9 cellular contexts compared by ENCODE assay signal in the genomic region with DNA sequence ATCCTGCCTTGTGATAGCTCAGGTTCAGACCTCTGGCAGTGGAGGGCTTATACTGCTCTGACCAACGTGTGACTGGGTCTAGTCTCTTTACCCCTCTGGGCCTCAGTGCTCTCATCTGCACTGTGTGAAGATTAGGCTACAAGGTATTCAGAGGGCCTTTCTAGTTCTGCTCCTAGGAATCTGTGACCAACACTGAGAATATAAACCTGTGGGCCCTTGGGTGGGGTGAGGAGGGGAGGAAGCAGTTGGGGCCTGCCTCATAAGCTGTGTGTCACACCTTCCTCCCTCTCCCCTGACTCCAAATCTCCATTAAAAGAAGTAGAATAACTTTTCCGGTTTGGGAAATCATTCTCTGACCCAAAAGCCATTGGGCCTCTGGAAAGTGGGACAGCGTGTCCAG.
DNase-seq lines count a peak whose midpoint lies in the region; ATAC-seq and TF ChIP-seq lines count a peak whose summit lies in the region.
"Had no signal": no experiment of that assay in that cellular context is flagged by ENCODE, and none has a peak within 500 bp of the region (broad histone marks: within the 10 kb centered on the region; RNA-seq: fewer than 3 reads in every experiment).

No MANE protein-coding gene starts in this region.

- H3K4me1 ChIP-seq in mammary epithelial cell (ENCODE audit: insufficient read depth, low read length) (peaks cover 19% of the 10 kb centered on the region), upper lobe of left lung (peaks cover 27 to 62% (median 42%) of the 10 kb centered on the region in 4 donors), SJCRH30 (no peaks in the 10 kb centered on the region)

- H3K9me3 Mint-ChIP-seq in MCF 10A (ENCODE audit: unreplicated experiment), result peaks cover 25% of the 10 kb centered on the region
- peaks cover 0 to 20% (median 0%) of the 10 kb centered on the region in 9 donors for H3K9me3 Mint-ChIP-seq in naive thymus-derived CD8-positive, alpha-beta T cell

- TF ChIP-seq POLR2A in upper lobe of left lung (IDR thresholded peaks at IDR 0.05), result no peak

- peaks cover 2% of the 10 kb centered on the region for H3K9me3 ChIP-seq in mammary epithelial cell (replicated peaks; ENCODE audit: insufficient read depth, low read length)
- H3K9me3 ChIP-seq in upper lobe of left lung, result no peaks in the 10 kb centered on the region
- H3K9me3 ChIP-seq in SJCRH30 (replicated peaks), result no peaks in the 10 kb centered on the region

- in situ Hi-C loops in mammary epithelial cell (cut with MboI; ENCODE audit: low sequenced_read_pairs in 2 of 2), result loop anchor here in 1 of 2 donors (10.0 kb wide), 1 partner anchor 64 kb away; a partner anchor contains a TSS

- H3K9ac ChIP-seq in mammary epithelial cell (ENCODE audit: insufficient read depth, low read length), result no peak overlapping the region

- H2AFZ ChIP-seq in mammary epithelial cell (ENCODE audit: low read depth, low read length), result no peak overlapping the region
- H2AFZ ChIP-seq: hepatocyte had no signal

- no peak for TF ChIP-seq EP300 in upper lobe of left lung (IDR thresholded peaks at IDR 0.05)

- peak; percentile 34 to 40 for ATAC-seq in naive thymus-derived CD8-positive, alpha-beta T cell
- ATAC-seq in upper lobe of left lung (ENCODE audit: low FRiP score in 2 of 2) (peak; percentile 37 to 51), GM21381 (IDR thresholded peaks at IDR 0.05; ENCODE audit: unreplicated experiment) (no peak)

- CTCF ChIA-PET in MCF 10A (lab: Yijun Ruan, JAX), result interaction anchor here (0.6 to 1.2 kb wide), 4 partner anchors 9 to 210 kb away, joined by 3 read pairs; no protein-coding TSS in a partner anchor
- CTCF ChIA-PET in mammary epithelial cell (lab: Charles Lee; ENCODE audit: low non-redundant PET), result no interaction called here

- no peak for TF ChIP-seq CTCF in MCF 10A (IDR thresholded peaks at IDR 0.05; ENCODE audit: unreplicated experiment)
- TF ChIP-seq CTCF in mammary epithelial cell (conservative IDR thresholded peaks at IDR 0.05 in 1 of 2, IDR thresholded peaks at IDR 0.05 in 1 of 2; ENCODE audit: extremely low read depth in 1 of 2, insufficient read depth in 1 of 2, low read depth in 1 of 2, low read length in 2 of 2), result no peak
- TF ChIP-seq CTCF in upper lobe of left lung (IDR thresholded peaks at IDR 0.05), result no peak

- dilution Hi-C loops in mammary epithelial cell (cut with HindIII; ENCODE audit: low sequenced_read_pairs), result no loop called here

- peaks cover 12% of the 10 kb centered on the region for H3K4me1 Mint-ChIP-seq in MCF 10A (ENCODE audit: insufficient read depth, unreplicated experiment)
- H3K4me1 Mint-ChIP-seq in naive thymus-derived CD8-positive, alpha-beta T cell, result peaks cover 32 to 82% (median 77%) of the 10 kb centered on the region in 4 donors

- no peak overlapping the region for H3K4me3 Mint-ChIP-seq in MCF 10A (ENCODE audit: unreplicated experiment)
- H3K4me3 Mint-ChIP-seq in naive thymus-derived CD8-positive, alpha-beta T cell, result peak overlapping the region in 9 of 10 donors; percentile 3 to 76 (median 68)

- H3K27me3 ChIP-seq in mammary epithelial cell (ENCODE audit: insufficient read depth, low read length), result no peaks in the 10 kb centered on the region
- no peaks in the 10 kb centered on the region for H3K27me3 ChIP-seq in upper lobe of left lung
- no peaks in the 10 kb centered on the region for H3K27me3 ChIP-seq in SJCRH30
- H3K27me3 ChIP-seq: hepatocyte had no signal

- DNase-seq in MCF 10A (ENCODE audit: unreplicated experiment), result no peak
- DNase-seq in mammary epithelial cell, result no peak
- DNase-seq in caudate nucleus (lab: John Stamatoyannopoulos, UW), result no peak
- no peak for DNase-seq in naive thymus-derived CD8-positive, alpha-beta T cell
- DNase-seq in upper lobe of left lung, result no peak
- DNase-seq in germinal center (ENCODE audit: low spot score), result no peak
- DNase-seq in SJCRH30, result no peak

- H3K27ac Mint-ChIP-seq in MCF 10A (ENCODE audit: low read depth, unreplicated experiment), result peak overlapping the region; percentile 81
- peak overlapping the region; percentile 83 to 97 (median 94) for H3K27ac Mint-ChIP-seq in naive thymus-derived CD8-positive, alpha-beta T cell

- no peaks in the 10 kb centered on the region for H3K27me3 Mint-ChIP-seq in MCF 10A (ENCODE audit: insufficient read depth, unreplicated experiment)
- no peaks in the 10 kb centered on the region for H3K27me3 Mint-ChIP-seq in naive thymus-derived CD8-positive, alpha-beta T cell

- H3K4me3 ChIP-seq in mammary epithelial cell (replicated peaks in 1 of 3; ENCODE audit: insufficient read depth in 1 of 3, low read depth in 2 of 3, low read length in 3 of 3) (no peak overlapping the region), upper lobe of left lung (no peak overlapping the region), SJCRH30 (no peak overlapping the region)
- H3K4me3 ChIP-seq: hepatocyte had no signal

- BruUV-seq in MCF 10A (replicated peaks; lab: Mats Ljungman, UMichigan) (TSS peak; percentile 58), mammary epithelial cell (replicated peaks; lab: Mats Ljungman, UMichigan) (no TSS peak)

- intact Hi-C loops in MCF 10A (cut with micrococcal nuclease) (no loop called here), mammary epithelial cell (cut with micrococcal nuclease) (no loop called here)

- 83% methylated on average over 3 of the region's 3 CpGs for WGBS in mammary epithelial cell (ENCODE audit: low coverage, missing lambda C conversion rate)
- 0 to 36% methylated on average over 1 to 3 of the region's 3 CpGs for WGBS in upper lobe of left lung, 2 donors

- POLR2A ChIA-PET in MCF 10A (lab: Yijun Ruan, JAX), result interaction anchor here (1.2 kb wide), 1 partner anchor 128 kb away, joined by 5 read pairs; no protein-coding TSS in a partner anchor
- POLR2A ChIA-PET in naive thymus-derived CD8-positive, alpha-beta T cell (lab: Charles Lee), result interaction anchor here (1.0 to 6.9 kb wide), 8 partner anchors 10 to 100 kb away, joined by 3 to 42 read pairs (median 4); a partner anchor contains a TSS

- no peaks in the 10 kb centered on the region for H3K36me3 ChIP-seq in mammary epithelial cell (ENCODE audit: insufficient read depth, low read length)
- H3K36me3 ChIP-seq in upper lobe of left lung, result no peaks in the 10 kb centered on the region
- no peaks in the 10 kb centered on the region for H3K36me3 ChIP-seq in SJCRH30

- no peaks in the 10 kb centered on the region for H3K79me2 ChIP-seq in mammary epithelial cell (ENCODE audit: insufficient read depth, low read length)
- H3K79me2 ChIP-seq: hepatocyte had no signal

- no peaks in the 10 kb centered on the region for H4K20me1 ChIP-seq in mammary epithelial cell (ENCODE audit: insufficient read depth, low read length)

- H3K4me2 ChIP-seq in mammary epithelial cell (ENCODE audit: insufficient read depth, low read depth, low read length), result no peak overlapping the region
- H3K4me2 ChIP-seq: hepatocyte had no signal

- H3K27ac ChIP-seq in mammary epithelial cell (ENCODE audit: insufficient read depth, low read depth, low read length), result no peak overlapping the region
- H3K27ac ChIP-seq in caudate nucleus (ENCODE audit: low read depth, low read length), result peak overlapping the region; percentile 77
- H3K27ac ChIP-seq in upper lobe of left lung, result peak overlapping the region; percentile 80 to 90 (median 84)
- H3K27ac ChIP-seq in SJCRH30, result no peak overlapping the region

- H3K36me3 Mint-ChIP-seq in MCF 10A (ENCODE audit: insufficient read depth, unreplicated experiment), result no peaks in the 10 kb centered on the region
- peaks cover 0 to 7% (median 0%) of the 10 kb centered on the region in 3 donors for H3K36me3 Mint-ChIP-seq in naive thymus-derived CD8-positive, alpha-beta T cell

Comparison
In these comparisons a context has a peak if more than half of its experiments do, and no peak if none do; other contexts are left out.
1. H3K27ac ChIP-seq: peak in caudate nucleus (single experiment) and upper lobe of left lung (4 of 4); none in mammary epithelial cell (single experiment) and SJCRH30 (single experiment).